14 cellular contexts compared by ENCODE assay signal in the genomic region with DNA sequence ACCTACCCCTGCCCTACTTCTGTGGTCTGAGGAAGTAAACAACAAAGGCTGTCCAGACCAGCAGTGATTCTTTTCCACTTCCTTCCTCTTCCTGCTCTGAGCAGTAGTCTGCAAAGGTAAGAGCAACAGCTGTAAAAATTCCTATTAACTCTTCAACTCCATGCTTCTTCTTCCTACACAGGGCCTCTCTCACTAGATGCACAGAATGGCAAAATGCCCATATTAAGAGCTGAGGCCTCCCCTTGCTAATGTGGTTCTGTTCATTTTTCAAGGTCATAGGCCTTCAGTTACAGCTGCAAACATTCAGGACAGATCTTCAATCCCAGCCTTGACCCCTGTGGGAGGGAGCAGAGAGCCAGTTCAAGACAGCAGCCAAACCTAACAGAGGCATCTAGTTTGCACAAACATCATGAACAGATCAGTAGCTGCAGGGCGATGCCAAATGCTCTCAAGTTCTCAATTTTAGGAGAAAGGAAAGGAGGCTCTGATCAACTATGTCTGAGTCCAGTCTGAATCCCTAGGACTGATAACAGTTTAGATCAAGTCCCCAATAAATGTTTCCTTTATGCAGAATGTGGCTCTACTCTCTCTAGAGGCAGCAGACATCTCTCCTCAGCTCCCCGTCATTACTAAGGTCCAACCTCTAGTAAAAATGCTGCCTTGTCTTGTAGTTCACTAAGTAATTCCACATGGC. TPM values are rescaled to one million over a fixed set of nuclear protein-coding genes. Genes with fewer than 3 reads are reported as not detected.
DNase-seq lines count a peak whose midpoint lies in the region; ATAC-seq and TF ChIP-seq lines count a peak whose summit lies in the region.
"Had no signal": no experiment of that assay in that cellular context is flagged by ENCODE, and none has a peak within 500 bp of the region (broad histone marks: within the 10 kb centered on the region; RNA-seq: fewer than 3 reads in every experiment).

No MANE protein-coding gene starts in this region.

- H3K4me3 Mint-ChIP-seq in nephron, result peak overlapping the region in 2 of 3 experiments; percentile 49 to 54
- H3K4me3 Mint-ChIP-seq: activated CD4-positive, alpha-beta T cell treated with anti-CD3 and anti-CD28 coated beads for 36 hours; activated T-cell treated with anti-CD3 and anti-CD28 coated beads, Interleukin-2, amount 50 U/mL, for 72 hours had no signal

- no peak overlapping the region for H2AFZ ChIP-seq in mammary epithelial cell (ENCODE audit: low read depth, low read length)

- TF ChIP-seq POLR2A in breast epithelium (IDR thresholded peaks at IDR 0.05), result no peak
- no peak for TF ChIP-seq POLR2A in gastroesophageal sphincter (IDR thresholded peaks at IDR 0.05)
- TF ChIP-seq POLR2A in uterus (IDR thresholded peaks at IDR 0.05), result no peak
- TF ChIP-seq POLR2A in stomach (IDR thresholded peaks at IDR 0.05), result no peak

- intact Hi-C loops in breast epithelium (cut with DNase I; ENCODE audit: low total_unique reads), result no loop called here
- intact Hi-C loops in mammary epithelial cell (cut with micrococcal nuclease), result no loop called here
- intact Hi-C loops in uterus (cut with DNase I; ENCODE audit: low total_unique reads), result no loop called here
- intact Hi-C loops in stomach (cut with DNase I; ENCODE audit: low total_unique reads), result no loop called here

- no peaks in the 10 kb centered on the region for H3K36me3 ChIP-seq in breast epithelium
- no peaks in the 10 kb centered on the region for H3K36me3 ChIP-seq in mammary epithelial cell (ENCODE audit: insufficient read depth, low read length)
- peaks cover 9 to 35% of the 10 kb centered on the region in 2 donors for H3K36me3 ChIP-seq in gastroesophageal sphincter
- H3K36me3 ChIP-seq in uterus, result no peaks in the 10 kb centered on the region
- H3K36me3 ChIP-seq in stomach, result peaks cover 4 to 39% (median 24%) of the 10 kb centered on the region in 4 donors

- 94% methylated on average over 2 of the region's 2 CpGs for WGBS in mammary epithelial cell (ENCODE audit: low coverage, missing lambda C conversion rate)
- WGBS in gastroesophageal sphincter (ENCODE audit: low coverage in 1 of 2), 2 donors, result 64 to 70% methylated on average over 1 to 2 of the region's 2 CpGs
- 56 to 83% (median 68%) methylated on average over 2 of the region's 2 CpGs for WGBS in stomach, 5 donors

- H3K9me3 ChIP-seq in breast epithelium (no peaks in the 10 kb centered on the region), mammary epithelial cell (replicated peaks; ENCODE audit: insufficient read depth, low read length) (no peaks in the 10 kb centered on the region), gastroesophageal sphincter (no peaks in the 10 kb centered on the region), uterus (no peaks in the 10 kb centered on the region), stomach (no peaks in the 10 kb centered on the region)

- H4K20me1 ChIP-seq in mammary epithelial cell (ENCODE audit: insufficient read depth, low read length), result no peaks in the 10 kb centered on the region

- DNase-seq in breast epithelium (ENCODE audit: low spot score in 2 of 2), result no peak
- DNase-seq in mammary epithelial cell, result no peak
- DNase-seq in uterus, result no peak
- no peak for DNase-seq in stomach
- DNase-seq in kidney tubule cell (ENCODE audit: low spot score), result no peak
- DNase-seq: activated CD4-positive, alpha-beta T cell treated with anti-CD3 and anti-CD28 coated beads for 36 hours; activated T-cell treated with anti-CD3 and anti-CD28 coated beads, Interleukin-2, amount 50 U/mL, for 72 hours; amygdala; effector memory CD4-positive, alpha-beta T cell; MV-4-11; NCI-H2227 treated with DMSO at 0.1 percent for 48 hours had no signal

- H3K4me1 Mint-ChIP-seq in nephron, result peaks cover 68% of the 10 kb centered on the region

- H3K4me3 ChIP-seq in breast epithelium (no peak overlapping the region), mammary epithelial cell (replicated peaks in 1 of 3; ENCODE audit: insufficient read depth in 1 of 3, low read depth in 2 of 3, low read length in 3 of 3) (no peak overlapping the region), gastroesophageal sphincter (no peak overlapping the region), uterus (no peak overlapping the region), stomach (no peak overlapping the region)

- no peak for TF ChIP-seq EP300 in gastroesophageal sphincter (IDR thresholded peaks at IDR 0.05)
- TF ChIP-seq EP300 in stomach (IDR thresholded peaks at IDR 0.05), result no peak

- H3K27me3 Mint-ChIP-seq in nephron (ENCODE audit: low read depth), result no peaks in the 10 kb centered on the region
- H3K27me3 Mint-ChIP-seq: activated CD4-positive, alpha-beta T cell treated with anti-CD3 and anti-CD28 coated beads for 36 hours had no signal

- peak overlapping the region; percentile 95 to 97 (median 97) for H3K27ac Mint-ChIP-seq in nephron
- H3K27ac Mint-ChIP-seq: activated CD4-positive, alpha-beta T cell treated with anti-CD3 and anti-CD28 coated beads for 36 hours; activated T-cell treated with anti-CD3 and anti-CD28 coated beads, Interleukin-2, amount 50 U/mL, for 72 hours had no signal

- TF ChIP-seq CTCF in breast epithelium (IDR thresholded peaks at IDR 0.05) (no peak), mammary epithelial cell (conservative IDR thresholded peaks at IDR 0.05 in 1 of 2, IDR thresholded peaks at IDR 0.05 in 1 of 2; ENCODE audit: extremely low read depth in 1 of 2, insufficient read depth in 1 of 2, low read depth in 1 of 2, low read length in 2 of 2) (no peak), gastroesophageal sphincter (IDR thresholded peaks at IDR 0.05) (no peak), nephron (IDR thresholded peaks at IDR 0.05; ENCODE audit: unreplicated experiment in 3 of 3) (no peak), uterus (IDR thresholded peaks at IDR 0.05) (no peak), stomach (IDR thresholded peaks at IDR 0.05) (no peak)

- in situ Hi-C loops in mammary epithelial cell (cut with MboI; ENCODE audit: low sequenced_read_pairs in 2 of 2), result no loop called here

- H3K36me3 Mint-ChIP-seq in nephron (ENCODE audit: low read depth), result peaks cover 26% of the 10 kb centered on the region

- H3K27me3 ChIP-seq in breast epithelium (no peaks in the 10 kb centered on the region), mammary epithelial cell (ENCODE audit: insufficient read depth, low read length) (no peaks in the 10 kb centered on the region), gastroesophageal sphincter (no peaks in the 10 kb centered on the region), uterus (no peaks in the 10 kb centered on the region), stomach (no peaks in the 10 kb centered on the region)

- no TSS peak for BruUV-seq in mammary epithelial cell (replicated peaks; lab: Mats Ljungman, UMichigan)

- CTCF ChIA-PET in mammary epithelial cell (lab: Charles Lee; ENCODE audit: low non-redundant PET), result no interaction called here

- dilution Hi-C loops in mammary epithelial cell (cut with HindIII; ENCODE audit: low sequenced_read_pairs), result no loop called here

- H3K79me2 ChIP-seq in mammary epithelial cell (ENCODE audit: insufficient read depth, low read length), result no peaks in the 10 kb centered on the region

- no peak overlapping the region for H3K4me2 ChIP-seq in mammary epithelial cell (ENCODE audit: insufficient read depth, low read depth, low read length)

- H3K27ac ChIP-seq in breast epithelium, result peak overlapping the region; percentile 24 to 66
- H3K27ac ChIP-seq in mammary epithelial cell (ENCODE audit: insufficient read depth, low read depth, low read length), result no peak overlapping the region
- peak overlapping the region in 2 of 4 donors; percentile 28 to 32 for H3K27ac ChIP-seq in gastroesophageal sphincter
- H3K27ac ChIP-seq in uterus, result peak overlapping the region; percentile 81 to 91
- peak overlapping the region in 2 of 5 donors; percentile 20 to 39 for H3K27ac ChIP-seq in stomach

- H3K9me3 Mint-ChIP-seq in nephron, result no peaks in the 10 kb centered on the region
- H3K9me3 Mint-ChIP-seq: activated T-cell treated with anti-CD3 and anti-CD28 coated beads, Interleukin-2, amount 50 U/mL, for 72 hours had no signal

- H3K4me1 ChIP-seq in breast epithelium (no peaks in the 10 kb centered on the region), mammary epithelial cell (ENCODE audit: insufficient read depth, low read length) (no peaks in the 10 kb centered on the region), gastroesophageal sphincter (peaks cover 5 to 93% (median 7%) of the 10 kb centered on the region in 3 donors), uterus (peaks cover 13 to 45% of the 10 kb centered on the region in 2 donors), stomach (peaks cover 13 to 92% (median 42%) of the 10 kb centered on the region in 4 donors)

- no peak overlapping the region for H3K9ac ChIP-seq in mammary epithelial cell (ENCODE audit: insufficient read depth, low read length)

- peak; percentile 22 for ATAC-seq in gastroesophageal sphincter
- ATAC-seq in HG02571 (IDR thresholded peaks at IDR 0.05; ENCODE audit: unreplicated experiment), result no peak
- ATAC-seq: activated CD4-positive, alpha-beta T cell treated with anti-CD3 and anti-CD28 coated beads for 36 hours; activated T-cell treated with anti-CD3 and anti-CD28 coated beads, Interleukin-2, amount 50 U/mL, for 72 hours had no signal

RNA-seq across cellular contexts. Expression of a gene that starts 20.9 kb away (rescaled TPM):
- total RNA-seq in breast epithelium (100 to 1,000 TPM in 2 of 3 donors, 10 to 100 TPM in 1; 42.2 to 183 (median 162) TPM), mammary epithelial cell (1 to 10 TPM in 1 of 2 donors, not detected in 1; 3.2 TPM), gastroesophageal sphincter (10 to 100 TPM; 32.1 to 96.3 (median 57.2) TPM), uterus (100 to 1,000 TPM in 3 of 4 donors, 10 to 100 TPM in 1; 87.1 to 252 (median 176) TPM), stomach (100 to 1,000 TPM in 3 of 5 donors, 10 to 100 TPM in 2; 60.7 to 147 (median 104) TPM)
- polyA plus RNA-seq in mammary epithelial cell (not detected), stomach (10 to 100 TPM; 21.3 to 72.3 (median 65.5) TPM)
- not detected for polyA minus RNA-seq in mammary epithelial cell

Comparison
In these comparisons a context has a peak if more than half of its experiments do, and no peak if none do; other contexts are left out.
1. RNA of a gene that starts 20.9 kb away (total RNA-seq): 87.1 to 252 TPM in uterus, 42.2 to 183 TPM in breast epithelium, 60.7 to 147 TPM in stomach and 32.1 to 96.3 TPM in gastroesophageal sphincter; 3.2 TPM in mammary epithelial cell; every median in the first group is over 4 times any median in the second.